19 cellular contexts compared by ENCODE assay signal in genomic region chr5:113150821-113151220, GRCh38.
DNase-seq lines count a peak whose midpoint lies in the region; ATAC-seq, FAIRE-seq and TF ChIP-seq lines count a peak whose summit lies in the region.
"Had no signal": no experiment of that assay in that cellular context is flagged by ENCODE, and none has a peak within 500 bp of the region (broad histone marks: within the 10 kb centered on the region; RNA-seq: fewer than 3 reads in every experiment).

No MANE protein-coding gene starts in this region.

- no peak overlapping the region for H3K4me3 Mint-ChIP-seq in activated CD8-positive, alpha-beta memory T cell treated with anti-CD3 and anti-CD28 coated beads, Interleukin-2, amount 10 ng/mL, durations not matched to agents 7 days and 5 days
- H3K4me3 Mint-ChIP-seq: CD8-positive, alpha-beta memory T cell had no signal

- H3K27me3 ChIP-seq in SJSA1 (replicated peaks) (no peaks in the 10 kb centered on the region), esophagus muscularis mucosa (no peaks in the 10 kb centered on the region), trophoblast cell (ENCODE audit: insufficient read depth, low read length) (no peaks in the 10 kb centered on the region)

- H3K4me3 ChIP-seq in A549 (no peak overlapping the region), SJSA1 (no peak overlapping the region), esophagus muscularis mucosa (no peak overlapping the region), trophoblast cell (ENCODE audit: low read depth, low read length) (no peak overlapping the region)

- FAIRE-seq in A549 (lab: Jason Lieb, UNC): no peak

- H4K12ac ChIP-seq in trophoblast cell (ENCODE audit: low read depth, low read length): peak overlapping the region; percentile 35

- H2AFZ ChIP-seq in trophoblast cell (ENCODE audit: insufficient read depth, low read length, poor library complexity): peak overlapping the region; percentile 35

- no peak for ATAC-seq in A549
- no peak for ATAC-seq in activated CD8-positive, alpha-beta memory T cell treated with anti-CD3 and anti-CD28 coated beads, Interleukin-2, amount 10 ng/mL, durations not matched to agents 7 days and 5 days
- ATAC-seq: Right ventricle myocardium inferior had no signal

- H3K14ac ChIP-seq in trophoblast cell (ENCODE audit: low read length): peak overlapping the region; percentile 35

- H3K36me3 ChIP-seq in SJSA1: no peaks in the 10 kb centered on the region
- no peaks in the 10 kb centered on the region for H3K36me3 ChIP-seq in esophagus muscularis mucosa
- H3K36me3 ChIP-seq in trophoblast cell (ENCODE audit: control insufficient read depth in 1 of 2, insufficient read depth in 2 of 2, low read length in 2 of 2): no peaks in the 10 kb centered on the region

- TF ChIP-seq CTCF in A549 (IDR thresholded peaks at IDR 0.05) (no peak), esophagus muscularis mucosa (IDR thresholded peaks at IDR 0.05) (no peak)

- no peaks in the 10 kb centered on the region for H3K9me3 Mint-ChIP-seq in activated CD8-positive, alpha-beta memory T cell treated with anti-CD3 and anti-CD28 coated beads, Interleukin-2, amount 10 ng/mL, durations not matched to agents 7 days and 5 days (ENCODE audit: low read depth)
- H3K9me3 Mint-ChIP-seq: CD8-positive, alpha-beta memory T cell had no signal

- no peak overlapping the region for H3K27ac ChIP-seq in A549
- H3K27ac ChIP-seq in SJSA1: peak overlapping the region; percentile 91
- H3K27ac ChIP-seq in esophagus muscularis mucosa (replicated peaks in 1 of 4): no peak overlapping the region
- H3K27ac ChIP-seq in trophoblast cell (ENCODE audit: low read depth, low read length): peak overlapping the region; percentile 7

- H3K4me1 Mint-ChIP-seq in activated CD8-positive, alpha-beta memory T cell treated with anti-CD3 and anti-CD28 coated beads, Interleukin-2, amount 10 ng/mL, durations not matched to agents 7 days and 5 days: no peaks in the 10 kb centered on the region
- H3K4me1 Mint-ChIP-seq: CD8-positive, alpha-beta memory T cell had no signal

- H2BK120ac ChIP-seq in trophoblast cell (ENCODE audit: insufficient read depth, low read length, poor library complexity): peak overlapping the region; percentile 87

- 79% methylated on average over 7 of the region's 7 CpGs for WGBS in A549 (ENCODE audit: missing lambda C conversion rate)
- 97% methylated on average over 7 of the region's 7 CpGs for WGBS in esophagus muscularis mucosa
- no CpG with 5 or more reads among the region's 7 CpGs for WGBS in trophoblast cell (ENCODE audit: extremely low coverage, insufficient coverage, insufficient read length)

- DNase-seq in A549 (ENCODE audit: low read depth in 1 of 2, low spot score in 1 of 2): no peak
- DNase-seq in SJSA1 (ENCODE audit: low read depth in 1 of 2, low spot score in 2 of 2): peak; percentile 80 to 87
- peak; percentile 84 for DNase-seq in esophagus muscularis mucosa (ENCODE audit: extremely low spot score)
- peak; percentile 19 to 39 for DNase-seq in trophoblast cell
- no peak for DNase-seq in NCI-H446 treated with DMSO at 0.1 percent for 48 hours (lab: John Stamatoyannopoulos, UW)
- no peak for DNase-seq in HUDEP-2 (lab: John Stamatoyannopoulos, UW; ENCODE audit: unreplicated experiment in 76 of 76)
- no peak for DNase-seq in activated CD8-positive, alpha-beta memory T cell treated with anti-CD3 and anti-CD28 coated beads, Interleukin-2, amount 10 ng/mL, durations not matched to agents 7 days and 5 days
- DNase-seq: 8988T; AML-193; C1 segment of cervical spinal cord; CD8-positive, alpha-beta memory T cell; H7; KG1; NCI-H1105; NCI-H2029 treated with DMSO at 0.1 percent for 48 hours; NCI-H2171; NCI-H345; NCI-H524 treated with DMSO at 0.1 percent for 48 hours had no signal

- TF ChIP-seq POLR2A in A549 (IDR thresholded peaks at IDR 0.05; ENCODE audit: low read length) (no peak), esophagus muscularis mucosa (IDR thresholded peaks at IDR 0.05; ENCODE audit: low read depth) (no peak)

- peak overlapping the region; percentile 77 for H4K91ac ChIP-seq in trophoblast cell (ENCODE audit: low read depth, low read length)

- POLR2A ChIA-PET in A549 (lab: Yijun Ruan, JAX): no interaction called here

- H3K27ac Mint-ChIP-seq in activated CD8-positive, alpha-beta memory T cell treated with anti-CD3 and anti-CD28 coated beads, Interleukin-2, amount 10 ng/mL, durations not matched to agents 7 days and 5 days: no peak overlapping the region

- H3K4ac ChIP-seq in trophoblast cell (ENCODE audit: low read depth, low read length): peak overlapping the region; percentile 19

- H3K4me1 ChIP-seq in A549 (no peaks in the 10 kb centered on the region), SJSA1 (replicated peaks) (peaks cover 28% of the 10 kb centered on the region), esophagus muscularis mucosa (peaks cover 0 to 13% (median 0%) of the 10 kb centered on the region in 4 donors), trophoblast cell (ENCODE audit: control insufficient read depth in 1 of 2, insufficient read depth in 2 of 2, low read length in 2 of 2) (peaks cover 4 to 7% of the 10 kb centered on the region in 2 experiments)

- no peak overlapping the region for H2AK5ac ChIP-seq in trophoblast cell (ENCODE audit: low read length)

- peak overlapping the region; percentile 57 for H3K18ac ChIP-seq in trophoblast cell (ENCODE audit: low read length)

- H3K23ac ChIP-seq in trophoblast cell (ENCODE audit: low read length): no peak overlapping the region

- peak overlapping the region; percentile 22 for H4K8ac ChIP-seq in trophoblast cell (ENCODE audit: low read depth, low read length)

- H3K36me3 Mint-ChIP-seq in activated CD8-positive, alpha-beta memory T cell treated with anti-CD3 and anti-CD28 coated beads, Interleukin-2, amount 10 ng/mL, durations not matched to agents 7 days and 5 days: no peaks in the 10 kb centered on the region

- H3K79me2 ChIP-seq in trophoblast cell (ENCODE audit: control insufficient read depth, insufficient read depth, low read length, poor library complexity): no peaks in the 10 kb centered on the region

- CTCF ChIA-PET in A549 (lab: Yijun Ruan, JAX): no interaction called here
- CTCF ChIA-PET in activated CD8-positive, alpha-beta memory T cell treated with anti-CD3 and anti-CD28 coated beads, Interleukin-2, amount 10 ng/mL, durations not matched to agents 7 days and 5 days (lab: Charles Lee): interaction anchor here (0.6 kb wide), 1 partner anchor 818 kb away, joined by 3 read pairs; no protein-coding TSS in a partner anchor

- peak overlapping the region; percentile 8 for H2BK5ac ChIP-seq in trophoblast cell (ENCODE audit: low read depth, low read length, poor library complexity)

- H3K9me3 ChIP-seq in A549 (no peaks in the 10 kb centered on the region), SJSA1 (replicated peaks) (no peaks in the 10 kb centered on the region), esophagus muscularis mucosa (no peaks in the 10 kb centered on the region), trophoblast cell (ENCODE audit: insufficient read depth, low read depth, low read length) (no peaks in the 10 kb centered on the region)

- intact Hi-C loops in esophagus muscularis mucosa (cut with DNase I): no loop called here

- peak overlapping the region; percentile 72 for H2BK12ac ChIP-seq in trophoblast cell (ENCODE audit: low read length)

- TF ChIP-seq RAD21 in A549 (conservative IDR thresholded peaks at IDR 0.05 in 1 of 2, IDR thresholded peaks at IDR 0.05 in 1 of 2): no peak

- H3K79me1 ChIP-seq in trophoblast cell (ENCODE audit: low read length): peaks cover 6% of the 10 kb centered on the region

- H3K4me2 ChIP-seq in A549: no peak overlapping the region
- H3K4me2 ChIP-seq in trophoblast cell (ENCODE audit: low read length): no peak overlapping the region

- H3K27me3 Mint-ChIP-seq in activated CD8-positive, alpha-beta memory T cell treated with anti-CD3 and anti-CD28 coated beads, Interleukin-2, amount 10 ng/mL, durations not matched to agents 7 days and 5 days: peaks cover 2% of the 10 kb centered on the region
- H3K27me3 Mint-ChIP-seq: CD8-positive, alpha-beta memory T cell had no signal

- no peak overlapping the region for H3K9ac ChIP-seq in trophoblast cell (ENCODE audit: low read length)

- TF ChIP-seq EP300 in A549 (IDR thresholded peaks at IDR 0.05) (no peak), esophagus muscularis mucosa (IDR thresholded peaks at IDR 0.05) (no peak)

TF ChIP-seq in A549, 52 proteins besides CTCF, POLR2A, EP300 and RAD21:
- TF ChIP-seq MAFK (IDR thresholded peaks at IDR 0.05; ENCODE audit: partially characterized antibody) (peak; percentile 25), RARB (CRISPR knock-in tag; IDR thresholded peaks at IDR 0.05) (no peak)

Comparison
In these comparisons a context has a peak if more than half of its experiments do, and no peak if none do; other contexts are left out.
1. DNase-seq: peak in SJSA1 (2 of 2), esophagus muscularis mucosa (single experiment) and trophoblast cell (2 of 2); none in A549 (0 of 2), NCI-H446 treated with DMSO at 0.1 percent for 48 hours (single experiment), HUDEP-2 (0 of 76) and activated CD8-positive, alpha-beta memory T cell treated with anti-CD3 and anti-CD28 coated beads, Interleukin-2, amount 10 ng/mL, durations not matched to agents 7 days and 5 days (single experiment).
2. H3K27ac ChIP-seq: peak in SJSA1 (single experiment) and trophoblast cell (single experiment); none in A549 (0 of 2) and esophagus muscularis mucosa (0 of 4).